In genomic region chr22:49997932-49998717, GRCh38 we compare ENCODE assay signal across 18 cellular contexts. TPM values are rescaled to one million over a fixed set of nuclear protein-coding genes. Genes with fewer than 3 reads are reported as not detected.
DNase-seq lines count a peak whose midpoint lies in the region; ATAC-seq, FAIRE-seq and TF ChIP-seq lines count a peak whose summit lies in the region.
"Had no signal": no experiment of that assay in that cellular context is flagged by ENCODE, and none has a peak within 500 bp of the region (broad histone marks: within the 10 kb centered on the region; RNA-seq: fewer than 3 reads in every experiment).

No MANE protein-coding gene starts in this region.

- no peaks in the 10 kb centered on the region for H4K20me1 ChIP-seq in SK-N-SH (ENCODE audit: insufficient read depth)
- H4K20me1 ChIP-seq: BLaER1 had no signal

- H2BK12ac ChIP-seq in neuronal stem cell (ENCODE audit: low read length) = peak overlapping the region; percentile 41

- peak overlapping the region; percentile 66 for H2BK5ac ChIP-seq in neuronal stem cell (ENCODE audit: low read length)

- 93% methylated on average over 8 of the region's 21 CpGs for WGBS in SK-N-SH (ENCODE audit: low lambda C conversion rate)
- no CpG with 5 or more reads among the region's 21 CpGs for WGBS in neuronal stem cell (ENCODE audit: extremely low coverage in 2 of 2, insufficient read length in 2 of 2, insufficient replicate concordance in 1 of 2), 2 donors

- no peaks in the 10 kb centered on the region for H3F3A ChIP-seq in SK-N-SH (replicated peaks; ENCODE audit: insufficient read depth)

- H4K91ac ChIP-seq in neuronal stem cell (ENCODE audit: low read depth, low read length, poor library complexity) = no peak overlapping the region

- H3K79me2 ChIP-seq in SK-N-SH (ENCODE audit: insufficient read depth) = no peaks in the 10 kb centered on the region

- ATAC-seq in SK-N-SH treated with all-trans-retinoic acid at 6 μM for 48 hours = no peak

- no peak overlapping the region for H4K8ac ChIP-seq in neuronal stem cell (ENCODE audit: low read depth, low read length)

- no peak overlapping the region for H2BK15ac ChIP-seq in neuronal stem cell (ENCODE audit: low read length)

- H3K9ac ChIP-seq in SK-N-SH = no peak overlapping the region
- peak overlapping the region; percentile 79 for H3K9ac ChIP-seq in neuronal stem cell (ENCODE audit: low read depth, low read length, poor library complexity)
- H3K9ac ChIP-seq: BLaER1, KMS-11 had no signal

- H3K27me3 ChIP-seq in SK-N-SH (ENCODE audit: insufficient read depth) (no peaks in the 10 kb centered on the region), neuronal stem cell (ENCODE audit: control insufficient read depth in 3 of 3, insufficient read depth in 3 of 3, low read depth in 1 of 3, low read length in 3 of 3) (peaks cover 3 to 46% (median 17%) of the 10 kb centered on the region in 3 experiments)
- H3K27me3 ChIP-seq in effector memory CD4-positive, alpha-beta T cell (replicated peaks; ENCODE audit: control insufficient read depth, insufficient read depth, low read length, poor library complexity, severe bottlenecking) = no peaks in the 10 kb centered on the region
- H3K27me3 ChIP-seq: BLaER1 had no signal

- H3K4me1 ChIP-seq in SK-N-SH (ENCODE audit: control insufficient read depth in 1 of 2, insufficient read depth in 2 of 2, low read depth in 1 of 2, low read length in 1 of 2) (peaks cover 0 to 4% of the 10 kb centered on the region in 2 experiments; a peak in 1 of 4 replicates), HEK293 (ENCODE audit: control insufficient read depth, insufficient read depth, low read length) (no peaks in the 10 kb centered on the region), neuronal stem cell (ENCODE audit: control insufficient read depth in 2 of 2, insufficient read depth in 1 of 2, low read depth in 1 of 2, low read length in 2 of 2) (peaks cover 0 to 23% of the 10 kb centered on the region in 2 donors)
- peaks cover 3% of the 10 kb centered on the region for H3K4me1 ChIP-seq in effector memory CD4-positive, alpha-beta T cell (ENCODE audit: control insufficient read depth, insufficient read depth, low read length, poor library complexity, severe bottlenecking)

- H3K18ac ChIP-seq in neuronal stem cell (ENCODE audit: low read length) = no peak overlapping the region

- H2AK5ac ChIP-seq in neuronal stem cell (ENCODE audit: low read depth, low read length) = peak overlapping the region; percentile 70

- FAIRE-seq in RCC 7860 (lab: Jason Lieb, UNC) = no peak

- no peak for TF ChIP-seq CTCF in SK-N-SH (IDR thresholded peaks at IDR 0.05)
- no peak for TF ChIP-seq CTCF in HEK293 (tag by site-specific recombination; IDR thresholded peaks at IDR 0.05)

- no peak overlapping the region for H3K4me2 ChIP-seq in SK-N-SH
- H3K4me2 ChIP-seq in neuronal stem cell (ENCODE audit: insufficient read depth, low read length, poor library complexity, severe bottlenecking) = no peak overlapping the region
- H3K4me2 ChIP-seq: BLaER1, KMS-11 had no signal

- no peaks in the 10 kb centered on the region for H3K79me1 ChIP-seq in neuronal stem cell (ENCODE audit: low read depth, low read length)

- DNase-seq in SK-N-SH (peak; percentile 28), islet precursor cell (peak; percentile 55), neuronal stem cell (ENCODE audit: low spot score) (no peak), RCC 7860 (ENCODE audit: low spot score) (no peak)
- no peak for DNase-seq in effector memory CD4-positive, alpha-beta T cell
- no peak for DNase-seq in activated naive CD4-positive, alpha-beta T cell treated with Interleukin-2 at 50 U/mL for 16 hours
- DNase-seq: amniotic stem cell; caudate nucleus; DMS 273 treated with DMSO at 0.1 percent for 48 hours; effector CD4-positive, alpha-beta T cell; GF-D8; spleen had no signal

- H3K9me3 ChIP-seq in SK-N-SH (no peaks in the 10 kb centered on the region), HEK293 (ENCODE audit: control insufficient read depth, insufficient read depth, low read depth, low read length) (no peaks in the 10 kb centered on the region), neuronal stem cell (replicated peaks in 1 of 2; ENCODE audit: control insufficient read depth in 2 of 2, insufficient read depth in 1 of 2, low read depth in 1 of 2, low read length in 2 of 2) (peaks cover 0 to 3% of the 10 kb centered on the region in 2 donors)
- no peaks in the 10 kb centered on the region for H3K9me3 ChIP-seq in effector memory CD4-positive, alpha-beta T cell (ENCODE audit: control insufficient read depth, low read length)
- H3K9me3 ChIP-seq: BLaER1, spleen, thoracic aorta had no signal

- peak overlapping the region; percentile 31 for H2BK120ac ChIP-seq in neuronal stem cell (ENCODE audit: low read depth, low read length)

- peak overlapping the region; percentile 1 for H3K23ac ChIP-seq in neuronal stem cell (ENCODE audit: low read depth, low read length, poor library complexity)

- peak overlapping the region; percentile 11 for H3K14ac ChIP-seq in neuronal stem cell (ENCODE audit: low read length)

- TF ChIP-seq EP300 in SK-N-SH (IDR thresholded peaks at IDR 0.05; ENCODE audit: borderline replicate concordance in 1 of 2, low read depth in 1 of 2, low read length in 1 of 2) = no peak

- no peak overlapping the region for H3K27ac ChIP-seq in SK-N-SH (ENCODE audit: low read depth in 2 of 2, low read length in 1 of 2)
- no peak overlapping the region for H3K27ac ChIP-seq in HEK293 (ENCODE audit: extremely low read depth, low read depth, low read length)
- no peak overlapping the region for H3K27ac ChIP-seq in neuronal stem cell (replicated peaks; ENCODE audit: low read length)
- H3K27ac ChIP-seq in effector memory CD4-positive, alpha-beta T cell (ENCODE audit: insufficient read depth, low read length, poor library complexity, severe bottlenecking) = no peak overlapping the region
- H3K27ac ChIP-seq: BLaER1, KMS-11, spleen, thoracic aorta had no signal

- no peak for TF ChIP-seq RAD21 in SK-N-SH (IDR thresholded peaks at IDR 0.05; ENCODE audit: low read length)

- CTCF ChIA-PET in SK-N-SH (lab: Yijun Ruan, JAX) (interaction anchor here (1.9 kb wide), 1 partner anchor 32 kb away, joined by 7 read pairs; no protein-coding TSS in a partner anchor), HEK293 (lab: Yijun Ruan, JAX) (interaction anchor here (0.7 kb wide), 1 partner anchor 27 kb away, joined by 3 read pairs; no protein-coding TSS in a partner anchor)

- no peaks in the 10 kb centered on the region for H3K36me3 ChIP-seq in SK-N-SH (replicated peaks in 1 of 2; ENCODE audit: control insufficient read depth in 1 of 2, insufficient read depth in 2 of 2, low read length in 1 of 2)
- no peaks in the 10 kb centered on the region for H3K36me3 ChIP-seq in HEK293 (ENCODE audit: control insufficient read depth in 2 of 2, insufficient read depth in 1 of 2, low read length in 2 of 2)
- H3K36me3 ChIP-seq in neuronal stem cell (replicated peaks in 1 of 2; ENCODE audit: control insufficient read depth in 2 of 2, insufficient read depth in 2 of 2, low read length in 2 of 2) = no peaks in the 10 kb centered on the region
- no peaks in the 10 kb centered on the region for H3K36me3 ChIP-seq in effector memory CD4-positive, alpha-beta T cell (ENCODE audit: control insufficient read depth, insufficient read depth, low read length)
- H3K36me3 ChIP-seq: BLaER1, spleen, thoracic aorta had no signal

- POLR2A ChIA-PET in SK-N-SH (lab: Yijun Ruan, JAX) = no interaction called here
- POLR2A ChIA-PET in HEK293 (lab: Yijun Ruan, JAX) = interaction anchor here (2.4 kb wide), 1 partner anchor 39 kb away, joined by 5 read pairs; no protein-coding TSS in a partner anchor

- H3K4me3 ChIP-seq in SK-N-SH (ENCODE audit: low read depth in 2 of 2, low read length in 1 of 2) (no peak overlapping the region), HEK293 (ENCODE audit: low read depth, low read length) (no peak overlapping the region), neuronal stem cell (ENCODE audit: low read length in 2 of 2) (peak overlapping the region in 1 of 2 donors; percentile 70)
- no peak overlapping the region for H3K4me3 ChIP-seq in effector memory CD4-positive, alpha-beta T cell (ENCODE audit: insufficient read depth, low read depth, low read length, poor library complexity, severe bottlenecking)
- H3K4me3 ChIP-seq: BLaER1, thoracic aorta had no signal

- no peaks in the 10 kb centered on the region for H3K9me2 ChIP-seq in SK-N-SH

- peak overlapping the region; percentile 90 for H3K4ac ChIP-seq in neuronal stem cell (ENCODE audit: low read length)

- H2AFZ ChIP-seq in SK-N-SH (ENCODE audit: low read depth) (no peak overlapping the region), neuronal stem cell (ENCODE audit: low read length) (no peak overlapping the region)

TF ChIP-seq in SK-N-SH, 30 proteins besides CTCF, POLR2A, EP300 and RAD21 (continues in another document):
- no peak for TF ChIP-seq SMC3 (IDR thresholded peaks at IDR 0.05; ENCODE audit: low read depth, low read length)

TF ChIP-seq in SK-N-SH treated with all-trans-retinoic acid at 6 μM for 48 hours, 23 proteins besides CTCF, POLR2A, EP300 and RAD21 (continues in another document):
- TF ChIP-seq TCF4 (CRISPR knock-in tag; IDR thresholded peaks at IDR 0.05; ENCODE audit: borderline replicate concordance) (no peak), PPARA (CRISPR knock-in tag; IDR thresholded peaks at IDR 0.05; ENCODE audit: borderline replicate concordance) (no peak), ISL1 (CRISPR knock-in tag; IDR thresholded peaks at IDR 0.05) (no peak), ESRRG (CRISPR knock-in tag; IDR thresholded peaks at IDR 0.05) (no peak), ZFP3 (CRISPR knock-in tag; IDR thresholded peaks at IDR 0.05) (no peak)

TF ChIP-seq in HEK293, 187 proteins besides CTCF, POLR2A, EP300 and RAD21 (continues in another document):
- TF ChIP-seq ZNF521 (tag by site-specific recombination; IDR thresholded peaks at IDR 0.05) (no peak), ZBTB7A (tag by site-specific recombination; IDR thresholded peaks at IDR 0.05; ENCODE audit: low read depth) (no peak), ZBTB8A (tag by site-specific recombination; IDR thresholded peaks at IDR 0.05) (0 out of 2 replicates have a peak, but pooled peaks have one; percentile 25)

RNA-seq across cellular contexts. Expression of gene IL17REL, which starts 14.4 kb away (rescaled TPM):
- not detected in 2 replicates for polyA plus RNA-seq in SK-N-SH (2012; rRNA removed)
- polyA plus RNA-seq in SK-N-SH (2012; cell fraction: cytosol; rRNA removed) = not detected in 2 replicates
- 0.01 TPM in 1 of 2 replicates, not detected in the other for polyA plus RNA-seq in SK-N-SH (2012; cell fraction: nucleus; rRNA removed)
- 0.07 TPM for polyA plus RNA-seq in neuronal stem cell (2013, experiment 1 of 2)
- polyA plus RNA-seq in neuronal stem cell (2013, experiment 2 of 2) = 0.07 TPM
- polyA plus RNA-seq: liver had no signal

RNA-seq across cellular contexts. Expression of gene PIM3, which starts 37.6 kb away (rescaled TPM):
- 9.9 and 15.3 TPM in 2 replicates for polyA plus RNA-seq in SK-N-SH (2012; rRNA removed)
- polyA plus RNA-seq in SK-N-SH (2012; cell fraction: cytosol; rRNA removed) = 6.3 and 10.1 TPM in 2 replicates
- polyA plus RNA-seq in SK-N-SH (2012; cell fraction: nucleus; rRNA removed) = 22.4 and 23.7 TPM in 2 replicates
- polyA plus RNA-seq in neuronal stem cell (2013, experiment 1 of 2) = 38.0 TPM
- 37.0 TPM for polyA plus RNA-seq in neuronal stem cell (2013, experiment 2 of 2)

RNA-seq across cellular contexts. Expression of gene TTLL8, which starts 60.0 kb away (rescaled TPM):
- not detected in 2 replicates for polyA plus RNA-seq in SK-N-SH (2012; rRNA removed)
- not detected in 2 replicates for polyA plus RNA-seq in SK-N-SH (2012; cell fraction: cytosol; rRNA removed)
- polyA plus RNA-seq in SK-N-SH (2012; cell fraction: nucleus; rRNA removed) = not detected in 2 replicates
- polyA plus RNA-seq in neuronal stem cell (2013, experiment 1 of 2) = 0.06 TPM
- polyA plus RNA-seq in neuronal stem cell (2013, experiment 2 of 2) = 0.01 TPM
- polyA plus RNA-seq: liver, spleen had no signal

Comparison
In these comparisons a context has a peak if more than half of its experiments do, and no peak if none do; other contexts are left out.
1. DNase-seq: peak in SK-N-SH (single experiment) and islet precursor cell (single experiment); none in neuronal stem cell (single experiment), effector memory CD4-positive, alpha-beta T cell (0 of 3), RCC 7860 (single experiment) and activated naive CD4-positive, alpha-beta T cell treated with Interleukin-2 at 50 U/mL for 16 hours (single experiment).